In genomic region chr18:9707381-9708056, GRCh38 we compare ENCODE assay signal across 8 cellular contexts. TPM values are rescaled to one million over a fixed set of nuclear protein-coding genes. Genes with fewer than 3 reads are reported as not detected.
DNase-seq lines count a peak whose midpoint lies in the region; ATAC-seq and TF ChIP-seq lines count a peak whose summit lies in the region.

No MANE protein-coding gene starts in this region.

- H3K27me3 ChIP-seq in Caco-2 (replicated peaks; ENCODE audit: control insufficient read depth, insufficient read depth, low read length) (no peaks in the 10 kb centered on the region), mucosa of rectum (ENCODE audit: control insufficient read depth in 2 of 2, insufficient read depth in 2 of 2, low read length in 2 of 2) (peaks cover 15 to 25% of the 10 kb centered on the region in 2 donors)

- POLR2A ChIA-PET in Caco-2 (lab: Charles Lee): no interaction called here

- no TSS peak for BruUV-seq in Caco-2 (replicated peaks; lab: Mats Ljungman, UMichigan)

- H3K9me3 ChIP-seq in Caco-2: no peaks in the 10 kb centered on the region
- H3K9me3 ChIP-seq in mucosa of rectum (ENCODE audit: control insufficient read depth in 2 of 2, low read length in 2 of 2): no peaks in the 10 kb centered on the region

- peak overlapping the region; percentile 77 to 87 for H3K27ac ChIP-seq in mucosa of rectum (ENCODE audit: low read depth in 2 of 2, low read length in 2 of 2)

- H3K4me1 Mint-ChIP-seq in Caco-2 (ENCODE audit: low read depth, unreplicated experiment): peaks cover 41% of the 10 kb centered on the region
- peaks cover 38 to 62% (median 49%) of the 10 kb centered on the region in 3 donors for H3K4me1 Mint-ChIP-seq in IgD-negative memory B cell
- H3K4me1 Mint-ChIP-seq in dendritic cell treated with granulocyte-macrophage colony-stimulating factor and Interleukin-4, amounts not matched to agents 40 ng/mL and 50 ng/mL, for 4 days (ENCODE audit: low read depth): peaks cover 69% of the 10 kb centered on the region

- H3K27ac Mint-ChIP-seq in Caco-2 (ENCODE audit: unreplicated experiment): no peak overlapping the region
- peak overlapping the region; percentile 87 to 96 (median 94) for H3K27ac Mint-ChIP-seq in IgD-negative memory B cell
- peak overlapping the region; percentile 85 for H3K27ac Mint-ChIP-seq in dendritic cell treated with granulocyte-macrophage colony-stimulating factor and Interleukin-4, amounts not matched to agents 40 ng/mL and 50 ng/mL, for 4 days

- peak overlapping the region; percentile 32 to 36 for H3K9ac ChIP-seq in mucosa of rectum (ENCODE audit: low read depth in 1 of 2, low read length in 2 of 2)

- H3K27me3 Mint-ChIP-seq in Caco-2 (ENCODE audit: insufficient read depth, unreplicated experiment) (no peaks in the 10 kb centered on the region), IgD-negative memory B cell (peaks cover 1% of the 10 kb centered on the region)
- no peaks in the 10 kb centered on the region for H3K27me3 Mint-ChIP-seq in dendritic cell treated with granulocyte-macrophage colony-stimulating factor and Interleukin-4, amounts not matched to agents 40 ng/mL and 50 ng/mL, for 4 days

- ATAC-seq in GM21423 (IDR thresholded peaks at IDR 0.05; ENCODE audit: unreplicated experiment): no peak

- no peak for TF ChIP-seq CTCF in Caco-2 (IDR thresholded peaks at IDR 0.05; ENCODE audit: insufficient read depth in 1 of 2, low read depth in 1 of 2, low read length in 1 of 2, severe bottlenecking in 1 of 2, unreplicated experiment in 1 of 2)

- intact Hi-C loops in Caco-2 (cut with micrococcal nuclease; ENCODE audit: unreplicated experiment): loop anchor here (5.0 kb wide), 1 partner anchor 35 kb away; no protein-coding TSS in a partner anchor
- intact Hi-C loops in dendritic cell treated with granulocyte-macrophage colony-stimulating factor and Interleukin-4, amounts not matched to agents 40 ng/mL and 50 ng/mL, for 4 days (cut with micrococcal nuclease): loop anchor here (5.0 to 10.0 kb wide), 2 partner anchors 93 to 205 kb away; partner anchors contain the start of genes PPP4R1 and VAPA

- CTCF ChIA-PET in Caco-2 (lab: Charles Lee): no interaction called here

- peak overlapping the region; percentile 78 for H3K4me3 Mint-ChIP-seq in Caco-2 (ENCODE audit: unreplicated experiment)
- H3K4me3 Mint-ChIP-seq in IgD-negative memory B cell: peak overlapping the region; percentile 80 to 95 (median 92)
- H3K4me3 Mint-ChIP-seq in dendritic cell treated with granulocyte-macrophage colony-stimulating factor and Interleukin-4, amounts not matched to agents 40 ng/mL and 50 ng/mL, for 4 days: peak overlapping the region; percentile 96

- H3K4me3 ChIP-seq in Caco-2 (ENCODE audit: low read depth, low read length) (peak overlapping the region; percentile 94), mucosa of rectum (ENCODE audit: low read length in 2 of 2) (peak overlapping the region; percentile 40 to 67)

- H3K36me3 Mint-ChIP-seq in Caco-2 (ENCODE audit: insufficient read depth, unreplicated experiment): peaks cover 5% of the 10 kb centered on the region
- H3K36me3 Mint-ChIP-seq in IgD-negative memory B cell: peaks cover 2% of the 10 kb centered on the region
- H3K36me3 Mint-ChIP-seq in dendritic cell treated with granulocyte-macrophage colony-stimulating factor and Interleukin-4, amounts not matched to agents 40 ng/mL and 50 ng/mL, for 4 days (ENCODE audit: low read depth): peaks cover 41% of the 10 kb centered on the region

- H3K4me1 ChIP-seq in Caco-2: peaks cover 19% of the 10 kb centered on the region
- H3K4me1 ChIP-seq in mucosa of rectum (ENCODE audit: control insufficient read depth in 2 of 2, insufficient read depth in 2 of 2, low read length in 2 of 2): peaks cover 0 to 5% of the 10 kb centered on the region in 2 donors

- DNase-seq in Caco-2: no peak
- no peak for DNase-seq in HuH-7.5 (ENCODE audit: low spot score)
- no peak for DNase-seq in stimulated activated CD4-positive, alpha-beta T cell treated with anti-CD3 and anti-CD28 coated beads, Interleukin-2, amount 100 ng/mL, for 48 hours
- no peak for DNase-seq in NCI-H510A treated with DMSO at 0.1 percent for 48 hours (lab: John Stamatoyannopoulos, UW)

- H3K9me3 Mint-ChIP-seq in Caco-2 (ENCODE audit: unreplicated experiment) (no peaks in the 10 kb centered on the region), IgD-negative memory B cell (no peaks in the 10 kb centered on the region)
- H3K9me3 Mint-ChIP-seq in dendritic cell treated with granulocyte-macrophage colony-stimulating factor and Interleukin-4, amounts not matched to agents 40 ng/mL and 50 ng/mL, for 4 days: no peaks in the 10 kb centered on the region

- H3K36me3 ChIP-seq in Caco-2 (ENCODE audit: control insufficient read depth, insufficient read depth, low read length) (no peaks in the 10 kb centered on the region), mucosa of rectum (ENCODE audit: control insufficient read depth in 2 of 2, insufficient read depth in 2 of 2, low read length in 2 of 2) (no peaks in the 10 kb centered on the region)

RNA-seq across cellular contexts. Expression of gene RAB31, which starts 0.6 kb away (rescaled TPM):
- total RNA-seq in Caco-2 (2022): 9.5 and 14.5 TPM in 2 replicates
- 192 TPM for polyA plus RNA-seq in IgD-negative memory B cell
